ENCODE assay signal across 1 cellular context in genomic region chr4:151014521-151015457, GRCh38.
TF ChIP-seq lines count a peak whose summit lies in the region.

TSS of gene LRBA (minus strand) at chr4:151015284. CDS start at chr4:151014642, 642 bp downstream.

TF ChIP-seq in HEK293, 187 proteins besides CTCF, POLR2A, EP300 and RAD21 (continued from another document and continues in another):
- TF ChIP-seq ZNF449 (tag by site-specific recombination; IDR thresholded peaks at IDR 0.05) (no peak), ZBTB8A (tag by site-specific recombination; IDR thresholded peaks at IDR 0.05) (no peak), ZNF626 (tag by site-specific recombination; IDR thresholded peaks at IDR 0.05) (no peak), ZFP37 (tag by site-specific recombination; IDR thresholded peaks at IDR 0.05) (0 out of 2 replicates have a peak, but pooled peaks have one; percentile 22), ZNF280D (tag by site-specific recombination; IDR thresholded peaks at IDR 0.05) (no peak), MZF1 (tag by site-specific recombination; IDR thresholded peaks at IDR 0.05; ENCODE audit: borderline replicate concordance) (no peak), ZNF391 (tag by site-specific recombination; IDR thresholded peaks at IDR 0.05; ENCODE audit: borderline replicate concordance, low read depth) (no peak), ZNF639 (tag by site-specific recombination; IDR thresholded peaks at IDR 0.05) (no peak; the same call in 1 of the 2 replicates), KLF17 (tag by site-specific recombination; IDR thresholded peaks at IDR 0.05) (no peak), ZNF248 (tag by site-specific recombination; IDR thresholded peaks at IDR 0.05) (no peak), YY1 (tag by site-specific recombination; IDR thresholded peaks at IDR 0.05) (no peak), ZNF514 (tag by site-specific recombination; IDR thresholded peaks at IDR 0.05) (no peak), REST (tag by site-specific recombination; IDR thresholded peaks at IDR 0.05) (no peak), WT1 (tag by site-specific recombination; IDR thresholded peaks at IDR 0.05) (no peak; the same call in 1 of the 2 replicates), ZNF2 (tag by site-specific recombination; IDR thresholded peaks at IDR 0.05) (no peak), ZNF580 (tag by site-specific recombination; IDR thresholded peaks at IDR 0.05) (no peak), PRDM2 (tag by site-specific recombination; IDR thresholded peaks at IDR 0.05; ENCODE audit: borderline replicate concordance) (no peak), GLIS1 (tag by site-specific recombination; IDR thresholded peaks at IDR 0.05) (0 out of 2 replicates have a peak, but pooled peaks have one; percentile 11), FEZF1 (tag by site-specific recombination; IDR thresholded peaks at IDR 0.05) (peak; percentile 89), ZBTB48 (tag by site-specific recombination; IDR thresholded peaks at IDR 0.05) (peak; percentile 42; the same call in 1 of the 2 replicates), ZNF114 (tag by site-specific recombination; IDR thresholded peaks at IDR 0.05) (no peak), KLF16 (tag by site-specific recombination; IDR thresholded peaks at IDR 0.05) (peak; percentile 56; the same call in 1 of the 2 replicates), KLF9 (tag by site-specific recombination; IDR thresholded peaks at IDR 0.05; ENCODE audit: low read depth) (peak; percentile 59; the same call in 1 of the 2 replicates), ZNF37A (tag by site-specific recombination; IDR thresholded peaks at IDR 0.05) (no peak), ZNF513 (tag by site-specific recombination; IDR thresholded peaks at IDR 0.05) (peak; percentile 49; the same call in 1 of the 2 replicates), ZNF561 (tag by site-specific recombination; IDR thresholded peaks at IDR 0.05; ENCODE audit: borderline replicate concordance) (0 out of 2 replicates have a peak, but pooled peaks have one; percentile 17), ZNF48 (tag by site-specific recombination; IDR thresholded peaks at IDR 0.05) (no peak), ZNF776 (tag by site-specific recombination; IDR thresholded peaks at IDR 0.05; ENCODE audit: borderline replicate concordance) (no peak), ZBTB10 (tag by site-specific recombination; IDR thresholded peaks at IDR 0.05) (0 out of 2 replicates have a peak, but pooled peaks have one; percentile 24), ZNF184 (tag by site-specific recombination; IDR thresholded peaks at IDR 0.05) (no peak), ZNF140 (tag by site-specific recombination; IDR thresholded peaks at IDR 0.05) (no peak)
